Comparison of ENCODE assay signal across 10 cellular contexts in genomic region chr12:726281-727140, GRCh38. TPM values are rescaled to one million over a fixed set of nuclear protein-coding genes. Genes with fewer than 3 reads are reported as not detected.
DNase-seq lines count a peak whose midpoint lies in the region; ATAC-seq and TF ChIP-seq lines count a peak whose summit lies in the region.
"Had no signal": no experiment of that assay in that cellular context is flagged by ENCODE, and none has a peak within 500 bp of the region (broad histone marks: within the 10 kb centered on the region; RNA-seq: fewer than 3 reads in every experiment).

No MANE protein-coding gene starts in this region.

- DNase-seq in CD8-positive, alpha-beta T cell = peak in 2 of 7 experiments; percentile 6 to 33
- DNase-seq in MG63 = peak; percentile 64
- DNase-seq in adrenal gland = peak; percentile 43 to 71 (median 67)
- DNase-seq in mesendoderm = no peak
- DNase-seq in hippocampal formation (lab: John Stamatoyannopoulos, UW) = no peak
- DNase-seq in HFFc6 = no peak
- DNase-seq: DMS79 treated with DMSO at 0.1 percent for 48 hours, substantia nigra had no signal

- no peak overlapping the region for H2BK15ac ChIP-seq in mesendoderm (replicated peaks; ENCODE audit: low read depth)

- CTCF ChIA-PET in CD8-positive, alpha-beta T cell (lab: Charles Lee) = interaction anchor here (0.8 to 4.2 kb wide), 5 partner anchors 9 to 151 kb away, joined by 3 to 44 read pairs (median 4); partner anchors contain the start of gene WNK1

- peaks cover 2% of the 10 kb centered on the region for H3K9me3 Mint-ChIP-seq in CD8-positive, alpha-beta T cell
- no peaks in the 10 kb centered on the region; the same call in 1 of the 2 replicates for H3K9me3 Mint-ChIP-seq in HFFc6

- H3K56ac ChIP-seq in mesendoderm (ENCODE audit: low read length) = peak overlapping the region; percentile 50

- H3K4me1 Mint-ChIP-seq in CD8-positive, alpha-beta T cell (ENCODE audit: low read depth) = peaks cover 76% of the 10 kb centered on the region
- H3K4me1 Mint-ChIP-seq in HFFc6 (ENCODE audit: low read depth) = peaks cover 22% of the 10 kb centered on the region

- H3K79me2 ChIP-seq in mesendoderm (ENCODE audit: control insufficient read depth, insufficient read depth, low read length) = no peaks in the 10 kb centered on the region

- H3K9ac ChIP-seq in mesendoderm (ENCODE audit: low read length) = no peak overlapping the region

- TF ChIP-seq POLR2A in adrenal gland (IDR thresholded peaks at IDR 0.05) = no peak

- no peak overlapping the region for H3K27ac ChIP-seq in CD8-positive, alpha-beta T cell (ENCODE audit: low read depth, low read length)
- H3K27ac ChIP-seq in adrenal gland (peak overlapping the region in 4 of 5 donors; percentile 42 to 85 (median 62)), mesendoderm (ENCODE audit: low read depth, low read length) (no peak overlapping the region)

- H4K8ac ChIP-seq in mesendoderm (ENCODE audit: low read depth, low read length) = no peak overlapping the region

- no peak overlapping the region for H2AK5ac ChIP-seq in mesendoderm (ENCODE audit: low read length)

- H3K9me3 ChIP-seq in CD8-positive, alpha-beta T cell (ENCODE audit: low read length) = no peaks in the 10 kb centered on the region
- H3K9me3 ChIP-seq in MG63 = no peaks in the 10 kb centered on the region
- H3K9me3 ChIP-seq in adrenal gland (replicated peaks in 1 of 3) = peaks cover 0 to 5% (median 0%) of the 10 kb centered on the region in 3 donors

- TF ChIP-seq CTCF in CD8-positive, alpha-beta T cell (IDR thresholded peaks at IDR 0.05) = no peak
- TF ChIP-seq CTCF in adrenal gland (IDR thresholded peaks at IDR 0.05) = no peak
- no peak for TF ChIP-seq CTCF in HFFc6 (IDR thresholded peaks at IDR 0.05)

- H3K18ac ChIP-seq in mesendoderm (ENCODE audit: low read length) = no peak overlapping the region

- no peak overlapping the region for H2BK120ac ChIP-seq in mesendoderm (ENCODE audit: low read depth, low read length)

- 21 to 30% (median 24%) methylated on average over 5 of the region's 5 CpGs for WGBS in adrenal gland, 4 donors
- no CpG with 5 or more reads among the region's 5 CpGs for WGBS in mesendoderm (ENCODE audit: extremely low coverage, insufficient coverage, low lambda C conversion rate)

- H3K4me3 Mint-ChIP-seq in CD8-positive, alpha-beta T cell = no peak overlapping the region
- H3K4me3 Mint-ChIP-seq in HFFc6 = no peak overlapping the region

- H3K23ac ChIP-seq in mesendoderm (ENCODE audit: low read length) = no peak overlapping the region

- H3K27ac Mint-ChIP-seq in CD8-positive, alpha-beta T cell = peak overlapping the region; percentile 81
- no peak overlapping the region for H3K27ac Mint-ChIP-seq in HFFc6

- H3K27me3 ChIP-seq in CD8-positive, alpha-beta T cell (ENCODE audit: insufficient read depth, low read length) = no peaks in the 10 kb centered on the region
- H3K27me3 ChIP-seq in MG63 = no peaks in the 10 kb centered on the region
- no peaks in the 10 kb centered on the region for H3K27me3 ChIP-seq in adrenal gland
- H3K27me3 ChIP-seq in mesendoderm (ENCODE audit: insufficient read depth, low read length, poor library complexity) = no peaks in the 10 kb centered on the region

- H3K27me3 Mint-ChIP-seq in CD8-positive, alpha-beta T cell (ENCODE audit: low read depth) = no peaks in the 10 kb centered on the region
- peaks cover 14% of the 10 kb centered on the region for H3K27me3 Mint-ChIP-seq in HFFc6 (ENCODE audit: insufficient read depth)

- H3K4me2 ChIP-seq in mesendoderm (ENCODE audit: low read length) = no peak overlapping the region

- H4K5ac ChIP-seq in mesendoderm (ENCODE audit: low read length) = no peak overlapping the region

- no peak overlapping the region for H3K4ac ChIP-seq in mesendoderm (ENCODE audit: low read depth, low read length)

- peaks cover 63% of the 10 kb centered on the region for H3K4me1 ChIP-seq in CD8-positive, alpha-beta T cell (ENCODE audit: insufficient read depth, low read length)
- H3K4me1 ChIP-seq in adrenal gland (replicated peaks in 1 of 2) (peaks cover 6 to 17% of the 10 kb centered on the region in 2 donors), mesendoderm (ENCODE audit: control insufficient read depth, low read depth, low read length) (no peaks in the 10 kb centered on the region)

- intact Hi-C loops in CD8-positive, alpha-beta T cell (cut with DNase I, micrococcal nuclease) = no loop called here
- intact Hi-C loops in adrenal gland (cut with DNase I) = no loop called here

- H3K79me1 ChIP-seq in mesendoderm (ENCODE audit: low read length) = no peaks in the 10 kb centered on the region

- H3K4me3 ChIP-seq in CD8-positive, alpha-beta T cell (ENCODE audit: low read depth, low read length) = no peak overlapping the region
- H3K4me3 ChIP-seq in MG63 = no peak overlapping the region
- no peak overlapping the region for H3K4me3 ChIP-seq in adrenal gland
- H3K4me3 ChIP-seq in mesendoderm (ENCODE audit: low read length) = no peak overlapping the region

- H3K36me3 ChIP-seq in CD8-positive, alpha-beta T cell (ENCODE audit: insufficient read depth, low read length) = no peaks in the 10 kb centered on the region
- H3K36me3 ChIP-seq in MG63 = no peaks in the 10 kb centered on the region
- H3K36me3 ChIP-seq in adrenal gland (replicated peaks in 1 of 2) = no peaks in the 10 kb centered on the region
- no peaks in the 10 kb centered on the region for H3K36me3 ChIP-seq in mesendoderm (ENCODE audit: control insufficient read depth, insufficient read depth, low read length)

- POLR2A ChIA-PET in CD8-positive, alpha-beta T cell (lab: Charles Lee) = interaction anchor here (1.6 to 6.9 kb wide), 3 partner anchors 21 to 83 kb away, joined by 6 to 58 read pairs (median 7); partner anchors contain the start of gene WNK1

- peak; percentile 66 for ATAC-seq in CD8-positive, alpha-beta T cell
- ATAC-seq in HG02623 (IDR thresholded peaks at IDR 0.05; ENCODE audit: unreplicated experiment) (no peak), GM18873 (IDR thresholded peaks at IDR 0.05; ENCODE audit: low FRiP score, unreplicated experiment) (no peak)

- no peaks in the 10 kb centered on the region for H3K36me3 Mint-ChIP-seq in CD8-positive, alpha-beta T cell
- peaks cover 6% of the 10 kb centered on the region; the same call in 1 of the 2 replicates for H3K36me3 Mint-ChIP-seq in HFFc6 (ENCODE audit: low read depth)

- H2BK5ac ChIP-seq in mesendoderm (ENCODE audit: low read length) = no peak overlapping the region

RNA-seq across cellular contexts. Expression of gene WNK1, which starts 25.9 kb away (rescaled TPM):
- total RNA-seq in CD8-positive, alpha-beta T cell = 100 to 1,000 TPM; 142 to 157 TPM
- total RNA-seq in MG63 (2014; rRNA removed; shearing (Covaris generic); ENCODE audit: low replicate concordance) = 21.6 and 25.0 TPM in 2 replicates
- total RNA-seq in adrenal gland = 100 to 1,000 TPM; 115 to 315 (median 134) TPM
- polyA plus RNA-seq in adrenal gland = 10 to 100 TPM; 14.2 to 88.9 (median 28.5) TPM
- polyA plus RNA-seq in mesendoderm (2013, experiment 1 of 2) = 61.9 TPM
- 59.9 TPM for polyA plus RNA-seq in mesendoderm (2013, experiment 2 of 2)
- total RNA-seq in HFFc6 (2021; fragmentation: NEBNext Ultra II Directional; extraction: Animal tissue kit (Norgen Biotek cat#: 25700)) = 100 to 1,000 TPM in 2 of 6 experiments, 10 to 100 TPM in 4; 79.5 to 106 (median 94.3) TPM

Comparison
In these comparisons a context has a peak if more than half of its experiments do, and no peak if none do; other contexts are left out.
1. DNase-seq: peak in MG63 (single experiment) and adrenal gland (7 of 7); none in mesendoderm (single experiment), hippocampal formation (0 of 2) and HFFc6 (single experiment).
2. H3K27ac ChIP-seq: peak in adrenal gland (4 of 5); none in CD8-positive, alpha-beta T cell (single experiment) and mesendoderm (single experiment).